Comparison of ENCODE assay signal across 23 cellular contexts in genomic region chrX:94065091-94065490, GRCh38.
"Had no signal": no experiment of that assay in that cellular context is flagged by ENCODE, and none has a peak within 500 bp of the region (broad histone marks: within the 10 kb centered on the region; RNA-seq: fewer than 3 reads in every experiment).

No MANE protein-coding gene starts in this region.

- H3K36me3 ChIP-seq: esophagus muscularis mucosa, gastrocnemius medialis, heart left ventricle, left ventricle myocardium inferior, lower lobe of right lung had no signal

- H2AFZ ChIP-seq: hepatocyte had no signal

- H3K4me1 ChIP-seq: esophagus muscularis mucosa, foreskin keratinocyte, gastrocnemius medialis, heart left ventricle, left ventricle myocardium inferior, lower lobe of right lung had no signal

- H3K27ac ChIP-seq: coronary artery, esophagus muscularis mucosa, foreskin keratinocyte, gastrocnemius medialis, heart left ventricle, hepatocyte, left ventricle myocardium inferior, lower lobe of right lung had no signal

- H3K27me3 ChIP-seq: esophagus muscularis mucosa, foreskin keratinocyte, gastrocnemius medialis, heart left ventricle, hepatocyte had no signal

- H3K27ac Mint-ChIP-seq: immature natural killer cell; naive thymus-derived CD4-positive, alpha-beta T cell had no signal

- H3K79me2 ChIP-seq: hepatocyte had no signal

- DNase-seq: dermis blood vessel endothelial cell; dorsolateral prefrontal cortex; effector CD4-positive, alpha-beta T cell; effector memory CD4-positive, alpha-beta T cell; foreskin keratinocyte; gastrocnemius medialis; glutamatergic neuron; heart left ventricle; hypothalamus; immature natural killer cell; islet precursor cell; kidney; kidney glomerular epithelial cell; left colon; left ventricle myocardium inferior; lower lobe of right lung; mesenchymal stem cell; midbrain; naive thymus-derived CD4-positive, alpha-beta T cell had no signal

- H3K9me3 ChIP-seq: esophagus muscularis mucosa, gastrocnemius medialis, heart left ventricle, left ventricle myocardium inferior, lower lobe of right lung had no signal

- H3K4me2 ChIP-seq: hepatocyte had no signal

- H3K4me1 Mint-ChIP-seq: immature natural killer cell; naive thymus-derived CD4-positive, alpha-beta T cell had no signal

- ATAC-seq: foreskin keratinocyte; gastrocnemius medialis; heart left ventricle; left colon; left lobe of liver; lower lobe of right lung; naive thymus-derived CD4-positive, alpha-beta T cell had no signal

- H3K4me3 ChIP-seq: coronary artery, dorsolateral prefrontal cortex, esophagus muscularis mucosa, gastrocnemius medialis, heart left ventricle, hepatocyte, left ventricle myocardium inferior, lower lobe of right lung had no signal

- H3K4me3 Mint-ChIP-seq: immature natural killer cell; naive thymus-derived CD4-positive, alpha-beta T cell had no signal

- H3K36me3 Mint-ChIP-seq: immature natural killer cell; naive thymus-derived CD4-positive, alpha-beta T cell had no signal

- H3K27me3 Mint-ChIP-seq: naive thymus-derived CD4-positive, alpha-beta T cell had no signal
